ENCODE assay signal across 1 cellular context in genomic region chr14:95157987-95158712, GRCh38.
TF ChIP-seq lines count a peak whose summit lies in the region.

No MANE protein-coding gene starts in this region.

TF ChIP-seq in WTC11, 78 proteins besides CTCF, POLR2A, EP300 and RAD21 (continued from another document):
- TF ChIP-seq PRDM15 (CRISPR knock-in tag; IDR thresholded peaks at IDR 0.05) (no peak), STAT6 (CRISPR knock-in tag; conservative IDR thresholded peaks at IDR 0.05; ENCODE audit: low read depth) (no peak), FOXK1 (CRISPR knock-in tag; IDR thresholded peaks at IDR 0.05) (no peak), FOXP4 (CRISPR knock-in tag; IDR thresholded peaks at IDR 0.05) (no peak)
